ENCODE assay signal across 21 cellular contexts in genomic region chrX:73817381-73818199, GRCh38. TPM values are rescaled to one million over a fixed set of nuclear protein-coding genes. Genes with fewer than 3 reads are reported as not detected.
"Had no signal": no experiment of that assay in that cellular context is flagged by ENCODE, and none has a peak within 500 bp of the region (broad histone marks: within the 10 kb centered on the region; RNA-seq: fewer than 3 reads in every experiment).

No MANE protein-coding gene starts in this region.

- ATAC-seq: activated CD8-positive, alpha-beta memory T cell treated with anti-CD3 and anti-CD28 coated beads, Interleukin-2, amount 10 ng/mL, durations not matched to agents 7 days and 5 days; activated T-helper 17 cell treated with anti-CD3 and anti-CD28 coated beads, Interleukin-2, amount 50 U/mL, for 72 hours; body of pancreas; left lung; stimulated activated naive B cell treated with anti-CD40 and anti-IgM and Interleukin-4, amounts not matched to agents 10 μg/mL and 1 μg/mL and 100 μg/mL, for 72 hours had no signal

- H3K27ac ChIP-seq: body of pancreas, dorsolateral prefrontal cortex, left lung, thoracic aorta, upper lobe of left lung had no signal

- DNase-seq: activated B cell treated with CpG ODN at 0.5 μM for 24 hours; activated CD4-positive, alpha-beta memory T cell treated with anti-CD3 and anti-CD28 coated beads, Interleukin-2, amount 10 ng/mL, durations not matched to agents 7 days and 5 days; activated CD4-positive, alpha-beta T cell treated with anti-CD3 and anti-CD28 coated beads for 48 hours; activated CD8-positive, alpha-beta memory T cell treated with anti-CD3 and anti-CD28 coated beads, Interleukin-2, amount 10 ng/mL, durations not matched to agents 7 days and 5 days; activated naive CD4-positive, alpha-beta T cell; activated naive CD8-positive, alpha-beta T cell treated with anti-CD3 and anti-CD28 coated beads, Interleukin-2, amount 10 ng/mL, durations not matched to agents 7 days and 5 days; amygdala; body of pancreas; central memory CD4-positive, alpha-beta T cell; dorsolateral prefrontal cortex; hypothalamus; left lung; mammary epithelial cell; midbrain; nephron progenitor cell; nucleus accumbens; retina; stimulated activated naive B cell treated with anti-CD40 and anti-IgM and Interleukin-4, amounts not matched to agents 10 μg/mL and 1 μg/mL and 100 μg/mL, for 72 hours; upper lobe of left lung had no signal

- H3K36me3 ChIP-seq: left lung, thoracic aorta had no signal

- H3K9me3 ChIP-seq: body of pancreas, left lung, thoracic aorta, upper lobe of left lung had no signal

- H3K4me1 ChIP-seq: body of pancreas, left lung, upper lobe of left lung had no signal

- H3K27me3 ChIP-seq: body of pancreas, dorsolateral prefrontal cortex, left lung, upper lobe of left lung had no signal

- H3K4me3 ChIP-seq: body of pancreas, dorsolateral prefrontal cortex, left lung, thoracic aorta, upper lobe of left lung had no signal

RNA-seq across cellular contexts. Expression of gene XIST, which starts 34.9 kb away (rescaled TPM):
- total RNA-seq: activated B cell treated with CpG ODN at 0.5 μM for 24 hours; activated CD4-positive, alpha-beta memory T cell treated with anti-CD3 and anti-CD28 coated beads, Interleukin-2, amount 10 ng/mL, durations not matched to agents 7 days and 5 days; activated CD8-positive, alpha-beta memory T cell treated with anti-CD3 and anti-CD28 coated beads, Interleukin-2, amount 10 ng/mL, durations not matched to agents 7 days and 5 days; activated naive CD8-positive, alpha-beta T cell treated with anti-CD3 and anti-CD28 coated beads, Interleukin-2, amount 10 ng/mL, durations not matched to agents 7 days and 5 days had no signal
